1 cellular context compared by ENCODE assay signal in the genomic region with DNA sequence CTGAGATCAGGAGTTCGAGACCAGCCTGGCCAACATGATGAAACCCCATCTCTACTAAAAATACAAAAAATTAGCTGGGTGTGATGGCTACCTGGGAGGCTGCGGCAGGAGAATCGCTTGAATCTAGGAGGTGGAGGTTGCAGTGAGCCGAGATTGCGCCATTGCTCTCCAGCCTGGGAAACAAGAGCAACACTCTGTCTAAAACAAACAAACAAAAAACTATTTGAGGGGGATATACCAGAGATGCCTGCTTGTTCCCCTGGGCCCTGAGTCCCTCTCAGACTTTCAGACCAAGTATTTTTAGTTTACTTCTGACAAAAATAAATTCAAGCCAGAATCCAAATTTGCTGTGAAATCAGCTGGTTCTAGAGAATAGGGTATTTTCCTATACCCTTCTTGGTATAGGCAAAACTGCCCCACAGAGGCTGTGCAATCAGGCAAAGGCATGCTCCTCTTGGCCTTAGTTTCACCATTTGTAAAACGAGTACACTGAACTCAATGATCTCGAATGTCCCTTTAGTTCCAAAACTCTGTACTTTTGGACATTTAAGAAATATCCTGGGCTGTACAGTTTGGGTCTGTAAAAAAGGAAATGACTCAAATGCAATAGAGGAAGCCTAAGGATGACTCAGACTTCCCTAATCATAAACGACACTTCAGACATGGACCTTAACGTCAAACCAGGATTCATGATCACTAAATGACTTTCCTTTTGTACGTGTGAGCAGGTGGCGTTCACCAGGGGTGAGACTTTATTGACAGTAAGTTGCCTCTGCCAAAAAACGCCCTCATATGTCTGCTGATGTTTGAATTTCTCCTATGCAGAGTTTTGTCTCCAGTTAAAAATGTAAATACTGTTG.
TF ChIP-seq lines count a peak whose summit lies in the region.

No MANE protein-coding gene starts in this region.

TF ChIP-seq in HCT116, 20 proteins besides CTCF, POLR2A, EP300 and RAD21 (continued from another document):
- TF ChIP-seq FOSL1 (IDR thresholded peaks at IDR 0.05; ENCODE audit: low read depth) (peak; percentile 98), CBX3 (IDR thresholded peaks at IDR 0.05; ENCODE audit: low read depth) (peak; percentile 87; the same call in 1 of the 2 replicates), SIN3A (IDR thresholded peaks at IDR 0.05; ENCODE audit: low read depth) (peak; percentile 69), EZH2phosphoT487 (IDR thresholded peaks at IDR 0.05; ENCODE audit: borderline replicate concordance) (no peak)
